7 cellular contexts compared by ENCODE assay signal in genomic region chr1:150850801-150851362, GRCh38. TPM values are rescaled to one million over a fixed set of nuclear protein-coding genes. Genes with fewer than 3 reads are reported as not detected.
"Had no signal": no experiment of that assay in that cellular context is flagged by ENCODE, and none has a peak within 500 bp of the region (broad histone marks: within the 10 kb centered on the region; RNA-seq: fewer than 3 reads in every experiment).

No MANE protein-coding gene starts in this region.

RNA-seq across cellular contexts. Expression of gene CTXND2, which starts 36.1 kb away (rescaled TPM):
- total RNA-seq: GM23248, GM23338, H1, H4, H7, H9, HFFc6 had no signal
